Comparison of ENCODE assay signal across 8 cellular contexts in the genomic region with DNA sequence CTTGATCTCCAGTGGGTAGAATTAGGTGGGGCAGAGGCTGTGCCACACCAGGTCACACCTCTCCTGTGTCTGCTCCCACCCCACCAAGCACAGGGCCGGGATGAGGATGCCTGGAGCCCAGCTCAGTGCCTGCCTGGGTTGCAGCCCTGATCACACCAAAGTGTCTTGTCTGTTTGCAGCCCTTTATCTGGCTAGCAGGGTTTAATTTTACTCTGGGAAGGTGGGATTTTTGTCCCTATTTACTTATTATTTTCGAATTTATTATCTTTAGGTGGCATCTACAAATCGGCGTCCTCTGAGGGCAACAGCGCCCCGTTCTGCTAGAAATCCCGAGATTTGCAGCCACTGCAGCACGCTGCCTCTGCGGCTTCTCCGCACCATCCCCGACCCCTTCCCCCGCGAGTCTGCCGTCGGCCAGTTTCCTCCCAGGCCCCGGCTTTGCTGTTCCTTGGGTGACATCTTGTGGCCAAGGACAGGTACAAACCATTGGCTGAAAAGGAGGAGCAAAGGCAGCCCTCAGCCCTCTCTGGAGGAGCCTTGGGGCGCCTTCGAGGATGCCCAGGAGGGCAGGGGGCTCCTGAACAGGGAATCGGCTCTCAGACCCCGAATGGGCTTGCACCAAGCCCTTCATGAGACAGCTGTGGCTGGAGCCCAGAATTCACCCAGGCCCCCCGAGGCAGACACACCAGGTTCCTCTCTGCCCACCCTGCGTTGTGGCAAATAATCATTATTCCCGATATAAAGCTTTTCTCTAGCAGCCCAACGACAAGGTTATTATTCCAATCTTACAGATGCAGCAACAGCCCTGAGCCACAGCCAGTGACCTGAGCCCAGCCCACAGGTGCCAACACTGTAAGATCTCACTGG.
DNase-seq lines count a peak whose midpoint lies in the region; ATAC-seq and TF ChIP-seq lines count a peak whose summit lies in the region.

No MANE protein-coding gene starts in this region.

- H3K79me2 ChIP-seq in neural progenitor cell (ENCODE audit: low read depth), result no peaks in the 10 kb centered on the region

- no peaks in the 10 kb centered on the region for H3F3A ChIP-seq in neural progenitor cell (ENCODE audit: low read depth)

- H3K9me3 ChIP-seq in Peyer's patch (no peaks in the 10 kb centered on the region), neural progenitor cell (ENCODE audit: low read depth) (no peaks in the 10 kb centered on the region)

- H3K4me3 Mint-ChIP-seq in neural progenitor cell, result peak overlapping the region; percentile 62

- peak; percentile 89 for ATAC-seq in stimulated activated naive CD8-positive, alpha-beta T cell treated with anti-CD3 and anti-CD28 coated beads, Interleukin-15, Interleukin-2, amounts not matched to agents 100 U/mL and 50 U/mL, for 24 hours
- ATAC-seq in GM18502 (IDR thresholded peaks at IDR 0.05; ENCODE audit: poor library complexity, unreplicated experiment), result no peak

- H3K4me1 Mint-ChIP-seq in neural progenitor cell, result peaks cover 19% of the 10 kb centered on the region

- H3K4me2 ChIP-seq in neural progenitor cell, result peak overlapping the region; percentile 56

- H3K4me3 ChIP-seq in GM12865 (ENCODE audit: low read depth, low read length) (peak overlapping the region; percentile 33), Peyer's patch (peak overlapping the region in 3 of 4 donors; percentile 18 to 34 (median 19)), neural progenitor cell (peak overlapping the region; percentile 12)

- no peaks in the 10 kb centered on the region for H3K9me3 Mint-ChIP-seq in neural progenitor cell

- TF ChIP-seq CTCF in GM12865 (IDR thresholded peaks at IDR 0.05; ENCODE audit: insufficient read depth, low read depth, low read length, missing control alignments), result peak; percentile 74
- peak in 5 of 6 experiments; percentile 40 to 84 (median 79) for TF ChIP-seq CTCF in Peyer's patch (IDR thresholded peaks at IDR 0.05)
- peak; percentile 89 for TF ChIP-seq CTCF in neural progenitor cell (IDR thresholded peaks at IDR 0.05)

- H4K20me1 ChIP-seq in neural progenitor cell (ENCODE audit: low read depth), result no peaks in the 10 kb centered on the region

- H3K36me3 ChIP-seq in Peyer's patch, result no peaks in the 10 kb centered on the region
- no peaks in the 10 kb centered on the region for H3K36me3 ChIP-seq in neural progenitor cell

- H3K9ac ChIP-seq in neural progenitor cell, result no peak overlapping the region

- no peak overlapping the region for H3K27ac ChIP-seq in Peyer's patch
- no peak overlapping the region for H3K27ac ChIP-seq in neural progenitor cell

- no peak for TF ChIP-seq POLR2A in Peyer's patch (IDR thresholded peaks at IDR 0.05)

- peaks cover 0 to 3% (median 0%) of the 10 kb centered on the region in 4 donors for H3K4me1 ChIP-seq in Peyer's patch
- peaks cover 6% of the 10 kb centered on the region for H3K4me1 ChIP-seq in neural progenitor cell

- H3K27me3 Mint-ChIP-seq in neural progenitor cell (ENCODE audit: insufficient read depth, low read depth), result peaks cover 8% of the 10 kb centered on the region

- peak overlapping the region; percentile 23 for H2AFZ ChIP-seq in neural progenitor cell (replicated peaks)

- H3K36me3 Mint-ChIP-seq in neural progenitor cell, result no peaks in the 10 kb centered on the region

- no peaks in the 10 kb centered on the region for H3K27me3 ChIP-seq in Peyer's patch
- H3K27me3 ChIP-seq in neural progenitor cell, result no peaks in the 10 kb centered on the region

- peak; percentile 81 for DNase-seq in GM12865 (ENCODE audit: low read depth)
- peak; percentile 85 for DNase-seq in HuH-7.5 (ENCODE audit: low spot score)
- DNase-seq in Peyer's patch, result peak; percentile 44 to 69 (median 64)
- peak; percentile 37 for DNase-seq in activated T-helper 1 cell treated with Interleukin-2 at 50 U/mL for 16 hours (ENCODE audit: low read depth)
- peak; percentile 69 for DNase-seq in fibroblast of the conjunctiva (ENCODE audit: low read depth)
- peak; percentile 91 for DNase-seq in neural progenitor cell (ENCODE audit: low spot score)
- peak; percentile 74 for DNase-seq in stimulated activated naive CD8-positive, alpha-beta T cell treated with anti-CD3 and anti-CD28 coated beads, Interleukin-15, Interleukin-2, amounts not matched to agents 100 U/mL and 50 U/mL, for 24 hours

- peak overlapping the region; percentile 33 for H3K27ac Mint-ChIP-seq in neural progenitor cell

Comparison
In these comparisons a context has a peak if more than half of its experiments do, and no peak if none do; other contexts are left out.
1. DNase-seq: peak in every context shown above with its lines; median percentile 91 in neural progenitor cell; 85 in HuH-7.5; 81 in GM12865; 74 in stimulated activated naive CD8-positive, alpha-beta T cell treated with anti-CD3 and anti-CD28 coated beads, Interleukin-15, Interleukin-2, amounts not matched to agents 100 U/mL and 50 U/mL, for 24 hours; 69 in fibroblast of the conjunctiva; 64 in Peyer's patch; 37 in activated T-helper 1 cell treated with Interleukin-2 at 50 U/mL for 16 hours.